1 cellular context compared by ENCODE assay signal in genomic region chr4:95549246-95550138, GRCh38.
A peak's percentile ranks its signal among the peaks of the same experiment; 100 is the strongest.
TF ChIP-seq lines count a peak whose summit lies in the region.

No MANE protein-coding gene starts in this region.

TF ChIP-seq in GM12878, 131 proteins besides CTCF, POLR2A, EP300 and RAD21 (continued from another document):
- TF ChIP-seq ZNF687 (IDR thresholded peaks at IDR 0.05) (no peak), IKZF1 (conservative IDR thresholded peaks at IDR 0.05) (peak; percentile 57; the same call in 1 of the 2 replicates), LARP7 (IDR thresholded peaks at IDR 0.05) (peak; percentile 91; the same call in 1 of the 2 replicates), ATF3 (IDR thresholded peaks at IDR 0.05; ENCODE audit: borderline replicate concordance, extremely low read depth, low read depth, low read length) (no peak), ZBTB4 (CRISPR knock-in tag; IDR thresholded peaks at IDR 0.05) (no peak), BACH1 (IDR thresholded peaks at IDR 0.05; ENCODE audit: borderline replicate concordance) (no peak), TBL1XR1 (IDR thresholded peaks at IDR 0.05; ENCODE audit: low read depth, low read length) (peak; percentile 34; the same call in 1 of the 2 replicates), KAT2A (conservative IDR thresholded peaks at IDR 0.05; ENCODE audit: control insufficient read depth, low read depth, low read length) (no peak), ZBED1 (IDR thresholded peaks at IDR 0.05; ENCODE audit: borderline replicate concordance) (no peak), IRF3 (IDR thresholded peaks at IDR 0.05) (no peak), PAX5 (IDR thresholded peaks at IDR 0.05; ENCODE audit: borderline replicate concordance, low read depth, low read length) (0 out of 2 replicates have a peak, but pooled peaks have one; percentile 53), DPF2 (IDR thresholded peaks at IDR 0.05) (peak; percentile 28; the same call in 1 of the 2 replicates), NRF1 (conservative IDR thresholded peaks at IDR 0.05; ENCODE audit: low read depth, low read length) (no peak), PBX3 (IDR thresholded peaks at IDR 0.05; ENCODE audit: insufficient replicate concordance, low read depth, low read length) (peak; percentile 33), POU2F2 (IDR thresholded peaks at IDR 0.05; ENCODE audit: borderline replicate concordance, low read depth, low read length) (peak; percentile 31; the same call in 1 of the 3 replicates), ZNF384 (IDR thresholded peaks at IDR 0.05; ENCODE audit: borderline replicate concordance, low read depth, low read length) (peak; percentile 84), HDAC6 (IDR thresholded peaks at IDR 0.05; ENCODE audit: unreplicated experiment) (peak; percentile 98), CREM (IDR thresholded peaks at IDR 0.05; ENCODE audit: low read depth) (no peak), E4F1 (IDR thresholded peaks at IDR 0.05; ENCODE audit: borderline replicate concordance, partially characterized antibody) (no peak), BCL3 (IDR thresholded peaks at IDR 0.05; ENCODE audit: borderline replicate concordance, insufficient read depth, low read depth, low read length, poor library complexity, severe bottlenecking) (no peak), ATF7 (IDR thresholded peaks at IDR 0.05; ENCODE audit: low read depth) (peak; percentile 50), IKZF2 (IDR thresholded peaks at IDR 0.05) (peak in 1 of 2 experiments; percentile 6; a peak in 2 of 4 replicates), YBX1 (IDR thresholded peaks at IDR 0.05) (no peak), SMC3 (IDR thresholded peaks at IDR 0.05; ENCODE audit: borderline replicate concordance, low read length) (0 out of 2 replicates have a peak, but pooled peaks have one; percentile 6), FOXM1 (IDR thresholded peaks at IDR 0.05; ENCODE audit: low read depth, low read length) (no peak), POLR2AphosphoS5 (IDR thresholded peaks at IDR 0.05; ENCODE audit: low read length) (peak; percentile 71), MLLT1 (IDR thresholded peaks at IDR 0.05) (peak; percentile 50; the same call in 1 of the 2 replicates), JUNB (IDR thresholded peaks at IDR 0.05) (peak; percentile 38; the same call in 1 of the 2 replicates), RELB (IDR thresholded peaks at IDR 0.05; ENCODE audit: low read depth) (0 out of 2 replicates have a peak, but pooled peaks have one; percentile 31), TCF12 (IDR thresholded peaks at IDR 0.05; ENCODE audit: low read depth, low read length) (0 out of 2 replicates have a peak, but pooled peaks have one; percentile 29), MTA3 (IDR thresholded peaks at IDR 0.05; ENCODE audit: borderline replicate concordance, low read length) (no peak), ASH2L (IDR thresholded peaks at IDR 0.05; ENCODE audit: borderline replicate concordance, low read depth) (no peak)
TF ChIP-seq in GM12878: peak in this region for 22.
